In genomic region chr3:4322635-4323034, GRCh38 we compare ENCODE assay signal across 13 cellular contexts. TPM values are rescaled to one million over a fixed set of nuclear protein-coding genes. Genes with fewer than 3 reads are reported as not detected.
A peak's percentile ranks its signal among the peaks of the same experiment; 100 is the strongest.
DNase-seq lines count a peak whose midpoint lies in the region; ATAC-seq and TF ChIP-seq lines count a peak whose summit lies in the region.
"Had no signal": no experiment of that assay in that cellular context is flagged by ENCODE, and none has a peak within 500 bp of the region (broad histone marks: within the 10 kb centered on the region; RNA-seq: fewer than 3 reads in every experiment).

No MANE protein-coding gene starts in this region.

- peaks cover 6% of the 10 kb centered on the region for H3K9me3 ChIP-seq in A673 (ENCODE audit: low read depth, low read length, poor library complexity, severe bottlenecking)
- H3K9me3 ChIP-seq in Peyer's patch: no peaks in the 10 kb centered on the region
- H3K9me3 ChIP-seq: Caco-2, ovary had no signal

- BruUV-seq in A673 (replicated peaks; lab: Mats Ljungman, UMichigan): no TSS peak

- no peak for ATAC-seq in GM19467 (IDR thresholded peaks at IDR 0.05; ENCODE audit: unreplicated experiment)
- ATAC-seq: left colon had no signal

- H3K27me3 ChIP-seq in A673 (replicated peaks; ENCODE audit: insufficient read depth, low read depth, low read length, poor library complexity): no peaks in the 10 kb centered on the region
- H3K27me3 ChIP-seq in Peyer's patch: no peaks in the 10 kb centered on the region
- H3K27me3 ChIP-seq: ovary had no signal

- H3K4me1 ChIP-seq in A673 (ENCODE audit: insufficient read depth, low read length, poor library complexity, severe bottlenecking) (peaks cover 12% of the 10 kb centered on the region), Peyer's patch (peaks cover 0 to 8% (median 0%) of the 10 kb centered on the region in 4 donors)

- POLR2A ChIA-PET in A673 (lab: Charles Lee; ENCODE audit: low non-redundant PET): interaction anchor here (0.7 kb wide), 1 partner anchor 202 kb away, joined by 5 read pairs; no protein-coding TSS in a partner anchor

- no peak for TF ChIP-seq POLR2A in Peyer's patch (IDR thresholded peaks at IDR 0.05)

- H3K27ac ChIP-seq in A673 (ENCODE audit: low read depth, low read length, poor library complexity, severe bottlenecking) (no peak overlapping the region), Peyer's patch (no peak overlapping the region)
- H3K27ac ChIP-seq: ovary had no signal

- intact Hi-C loops in A673 (cut with micrococcal nuclease; ENCODE audit: unreplicated experiment): no loop called here

- CTCF ChIA-PET in A673 (lab: Charles Lee): no interaction called here

- H3K36me3 ChIP-seq in A673 (ENCODE audit: insufficient read depth, low read length, poor library complexity, severe bottlenecking): peaks cover under 1% of the 10 kb centered on the region
- no peaks in the 10 kb centered on the region for H3K36me3 ChIP-seq in Peyer's patch
- H3K36me3 ChIP-seq: ovary had no signal

- DNase-seq in A673 (ENCODE audit: low spot score): peak; percentile 50
- peak; percentile 65 for DNase-seq in GM04504 (ENCODE audit: low read depth)
- peak; percentile 58 for DNase-seq in RPMI7951 (ENCODE audit: low read depth)
- peak; percentile 97 for DNase-seq in fibroblast of peridontal ligament (ENCODE audit: extremely low read depth)
- DNase-seq in NCI-H526 treated with DMSO at 0.1 percent for 48 hours (lab: John Stamatoyannopoulos, UW): no peak
- no peak for DNase-seq in Peyer's patch
- DNase-seq in DMS153 (lab: John Stamatoyannopoulos, UW): no peak
- DNase-seq: activated naive CD8-positive, alpha-beta T cell treated with anti-CD3 and anti-CD28 coated beads, Interleukin-2, amount 10 ng/mL, durations not matched to agents 7 days and 5 days; Caco-2; left colon; NCI-H526; ovary had no signal

- H3K4me3 ChIP-seq in A673 (ENCODE audit: low read depth, low read length, poor library complexity, severe bottlenecking): no peak overlapping the region
- H3K4me3 ChIP-seq in Peyer's patch: no peak overlapping the region
- H3K4me3 ChIP-seq: ovary had no signal

- no peak for TF ChIP-seq CTCF in A673 (conservative IDR thresholded peaks at IDR 0.05; ENCODE audit: low read depth, low read length)
- no peak for TF ChIP-seq CTCF in Peyer's patch (IDR thresholded peaks at IDR 0.05)

RNA-seq across cellular contexts. Expression of gene SETMAR, which starts 19.5 kb away (rescaled TPM):
- total RNA-seq in A673 (2021) (25.0 and 25.8 TPM in 2 replicates), Peyer's patch (10 to 100 TPM in 2 of 4 donors, 1 to 10 TPM in 2; 5.6 to 28.9 (median 16.2) TPM)
- total RNA-seq in RPMI7951 (2014; rRNA removed; shearing (Covaris generic)): 10.5 and 13.8 TPM in 2 replicates

Comparison
In these comparisons a context has a peak if more than half of its experiments do, and no peak if none do; other contexts are left out.
1. DNase-seq: peak in A673 (single experiment), GM04504 (single experiment), RPMI7951 (single experiment) and fibroblast of peridontal ligament (single experiment); none in NCI-H526 treated with DMSO at 0.1 percent for 48 hours (single experiment), Peyer's patch (0 of 3) and DMS153 (single experiment).